15 cellular contexts compared by ENCODE assay signal in the genomic region with DNA sequence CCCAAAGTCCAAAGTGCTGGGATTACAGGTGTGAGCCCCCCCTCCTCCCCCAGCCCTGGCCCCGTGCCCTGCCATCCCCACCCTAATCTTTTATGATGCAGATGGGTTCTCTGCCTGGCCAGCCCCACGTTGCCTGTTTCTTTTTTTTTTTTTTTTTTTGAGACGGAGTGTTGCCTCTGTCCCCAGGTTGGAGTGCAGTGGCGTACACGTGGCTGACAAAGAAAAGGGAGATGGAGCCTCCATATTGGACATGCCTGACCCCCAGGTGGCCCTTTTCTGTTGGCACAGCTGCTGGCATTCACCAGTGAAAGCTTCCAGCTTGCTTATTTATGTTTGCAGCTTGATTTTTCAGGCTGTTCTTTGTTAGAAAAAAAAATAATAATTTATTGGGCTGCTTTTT.
"Had no signal": no experiment of that assay in that cellular context is flagged by ENCODE, and none has a peak within 500 bp of the region (broad histone marks: within the 10 kb centered on the region; RNA-seq: fewer than 3 reads in every experiment).

No MANE protein-coding gene starts in this region.

- FAIRE-seq: frontal cortex had no signal

- H3K27me3 ChIP-seq: cardiac muscle cell, heart right ventricle, right lobe of liver, spleen had no signal

- H3K9me3 ChIP-seq: heart right ventricle, psoas muscle, right lobe of liver, spleen had no signal

- H3K36me3 ChIP-seq: cardiac muscle cell, right lobe of liver had no signal

- H3K4me1 ChIP-seq: heart right ventricle, psoas muscle, right lobe of liver had no signal

- H3K4me3 ChIP-seq: cardiac muscle cell, heart right ventricle, psoas muscle, right lobe of liver, spleen had no signal

- H3K27ac ChIP-seq: cardiac muscle cell, heart right ventricle, psoas muscle, right lobe of liver, spleen had no signal

- DNase-seq: activated CD4-positive, alpha-beta T cell treated with anti-CD3 and anti-CD28 coated beads, Interleukin-2, amount 50 U/mL, for 48 hours; activated CD4-positive, CD25-positive, alpha-beta regulatory T cell treated with anti-CD3 and anti-CD28 coated beads, Interleukin-2, amount 50 U/mL, for 72 hours; activated CD8-positive, alpha-beta memory T cell treated with anti-CD3 and anti-CD28 coated beads, Interleukin-2, amount 10 ng/mL, durations not matched to agents 7 days and 5 days; activated gamma-delta T cell; activated T-cell treated with anti-CD3 and anti-CD28 coated beads, Interleukin-2, amount 50 U/mL, for 24 hours; cortex of kidney; effector memory CD4-positive, alpha-beta T cell; heart right ventricle; psoas muscle; right lobe of liver; spleen; stimulated activated CD4-positive, alpha-beta T cell treated with anti-CD3 and anti-CD28 coated beads, Interleukin-1b, Interleukin-23, amount 100 ng/mL, for 48 hours; trophoblast cell had no signal
